13 cellular contexts compared by ENCODE assay signal in the genomic region with DNA sequence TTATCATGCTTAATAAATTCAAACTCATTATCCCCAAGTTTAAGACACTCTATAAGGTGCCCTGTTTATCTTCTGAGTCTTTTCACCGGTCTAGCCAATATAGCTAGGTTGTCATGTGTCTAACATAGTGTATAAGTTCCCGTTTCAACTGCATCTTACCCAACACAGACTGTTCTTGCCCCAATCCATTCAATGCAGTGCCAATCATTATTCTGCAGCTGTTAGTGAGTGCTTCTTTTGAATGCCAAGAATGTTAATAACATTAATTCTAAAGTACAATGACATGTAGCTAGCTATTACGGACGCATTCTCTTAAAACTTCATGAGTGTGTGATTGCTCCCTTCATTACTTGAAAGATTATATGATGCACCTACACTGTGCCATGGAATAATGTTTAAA.
"Had no signal": no experiment of that assay in that cellular context is flagged by ENCODE, and none has a peak within 500 bp of the region (broad histone marks: within the 10 kb centered on the region; RNA-seq: fewer than 3 reads in every experiment).

No MANE protein-coding gene starts in this region.

- H3K36me3 ChIP-seq: gastrocnemius medialis, heart right ventricle, left lung, pancreas, right atrium auricular region had no signal

- DNase-seq: activated CD4-positive, alpha-beta T cell treated with anti-CD3 and anti-CD28 coated beads, Interleukin-2, amount 50 U/mL, for 4 hours; activated CD4-positive, CD25-positive, alpha-beta regulatory T cell treated with anti-CD3 and anti-CD28 coated beads, Interleukin-2, amount 50 U/mL, for 72 hours; activated effector memory CD4-positive, alpha-beta T cell treated with Interleukin-2 at 50 U/mL for 16 hours; activated T-cell treated with anti-CD3 and anti-CD28 coated beads, Interleukin-2, amount 50 U/mL, for 24 hours; gastrocnemius medialis; heart right ventricle; islet precursor cell; left lung; pancreas; stimulated activated CD4-positive, alpha-beta T cell treated with anti-CD3 and anti-CD28 coated beads, Interleukin-2, amount 100 ng/mL, for 24 hours; stimulated activated naive CD4-positive, alpha-beta T cell; substantia nigra had no signal

- H3K9me3 ChIP-seq: gastrocnemius medialis, heart right ventricle, left lung, pancreas, right atrium auricular region had no signal

- H3K27me3 ChIP-seq: gastrocnemius medialis, heart right ventricle, left lung, pancreas, right atrium auricular region had no signal

- H3K4me1 ChIP-seq: gastrocnemius medialis, heart right ventricle, left lung, pancreas, right atrium auricular region had no signal

- H3K27ac ChIP-seq: gastrocnemius medialis, heart right ventricle, left lung, pancreas, right atrium auricular region had no signal

- H3K4me3 ChIP-seq: gastrocnemius medialis, heart right ventricle, left lung, pancreas, right atrium auricular region had no signal
